1 cellular context compared by ENCODE assay signal in genomic region chr20:61024390-61024789, GRCh38.
TF ChIP-seq lines count a peak whose summit lies in the region.

No MANE protein-coding gene starts in this region.

TF ChIP-seq in H1, 55 proteins besides CTCF, POLR2A, EP300 and RAD21 (continued from another document):
- TF ChIP-seq TAF1 (IDR thresholded peaks at IDR 0.05; ENCODE audit: low read depth, low read length) (no peak), ZNF274 (IDR thresholded peaks at IDR 0.05; ENCODE audit: borderline replicate concordance, extremely low read depth, low read length) (no peak), KDM1A (IDR thresholded peaks at IDR 0.05; ENCODE audit: borderline replicate concordance, low read length) (no peak), FOSL1 (IDR thresholded peaks at IDR 0.05; ENCODE audit: insufficient read depth, low read depth, low read length) (no peak), EGR1 (IDR thresholded peaks at IDR 0.05; ENCODE audit: borderline replicate concordance, low read depth, low read length) (no peak), KDM4A (IDR thresholded peaks at IDR 0.05; ENCODE audit: low read depth, low read length, severe bottlenecking) (no peak), SRF (IDR thresholded peaks at IDR 0.05; ENCODE audit: low read depth, low read length) (no peak), CTBP2 (IDR thresholded peaks at IDR 0.05; ENCODE audit: borderline replicate concordance, insufficient read depth, insufficient read length, low read length) (no peak), HDAC2 (IDR thresholded peaks at IDR 0.05; ENCODE audit: borderline replicate concordance in 1 of 2, low read depth in 2 of 2, low read length in 2 of 2) (no peak), CREB1 (IDR thresholded peaks at IDR 0.05) (no peak), SP2 (IDR thresholded peaks at IDR 0.05; ENCODE audit: low read length) (no peak)
TF ChIP-seq in H1: peak in this region for 0.
